In genomic region chr1:181061891-181062777, GRCh38 we compare ENCODE assay signal across 8 cellular contexts. TPM values are rescaled to one million over a fixed set of nuclear protein-coding genes. Genes with fewer than 3 reads are reported as not detected.
DNase-seq lines count a peak whose midpoint lies in the region; ATAC-seq and TF ChIP-seq lines count a peak whose summit lies in the region.

No MANE protein-coding gene starts in this region.

- H3K36me3 Mint-ChIP-seq in activated B cell treated with CpG ODN at 0.5 μM for 24 hours (ENCODE audit: low read depth) (peaks cover 25% of the 10 kb centered on the region), mesothelial cell of epicardium (no peaks in the 10 kb centered on the region)

- intact Hi-C loops in activated B cell treated with CpG ODN at 0.5 μM for 24 hours (cut with micrococcal nuclease), result loop anchor here (1.0 to 2.0 kb wide), 8 partner anchors 22 to 80 kb away; partner anchors contain the start of genes IER5, MR1 and STX6

- peak overlapping the region; percentile 77 for H3K4me2 ChIP-seq in BLaER1

- no peak for TF ChIP-seq CTCF in activated B cell treated with CpG ODN at 0.5 μM for 24 hours (IDR thresholded peaks at IDR 0.05)
- TF ChIP-seq CTCF in mesothelial cell of epicardium (IDR thresholded peaks at IDR 0.05; ENCODE audit: unreplicated experiment), result no peak

- H3K9me3 ChIP-seq in BLaER1 (peaks cover 14% of the 10 kb centered on the region), HAP-1 (0 out of 2 replicates have a peak, but pooled peaks cover 2% of the 10 kb centered on the region)

- DNase-seq in activated B cell treated with CpG ODN at 0.5 μM for 24 hours (peak; percentile 54), mesothelial cell of epicardium (ENCODE audit: low spot score in 2 of 2, unreplicated experiment in 2 of 2) (no peak), iPS-NIHi11 (ENCODE audit: low spot score) (no peak), cerebellum (ENCODE audit: low spot score) (no peak), HAP-1 (ENCODE audit: low spot score in 2 of 2) (no peak)

- TF ChIP-seq POLR2A in GM19193 (IDR thresholded peaks at IDR 0.05; ENCODE audit: extremely low read depth, insufficient read depth, insufficient read length), result peak; percentile 80

- H3K4me3 ChIP-seq in BLaER1, result peak overlapping the region; percentile 35; the same call in 1 of the 2 replicates
- no peak overlapping the region for H3K4me3 ChIP-seq in HAP-1

- H3K4me3 Mint-ChIP-seq in activated B cell treated with CpG ODN at 0.5 μM for 24 hours (peak overlapping the region; percentile 79), mesothelial cell of epicardium (no peak overlapping the region)

- no peaks in the 10 kb centered on the region for H3K27me3 Mint-ChIP-seq in activated B cell treated with CpG ODN at 0.5 μM for 24 hours
- no peaks in the 10 kb centered on the region for H3K27me3 Mint-ChIP-seq in mesothelial cell of epicardium (ENCODE audit: low read depth)

- peak overlapping the region; percentile 55 for H3K9ac ChIP-seq in BLaER1

- no peaks in the 10 kb centered on the region for H3K27me3 ChIP-seq in BLaER1
- no peaks in the 10 kb centered on the region for H3K27me3 ChIP-seq in HAP-1 (ENCODE audit: low read depth)

- H3K27ac Mint-ChIP-seq in activated B cell treated with CpG ODN at 0.5 μM for 24 hours (peak overlapping the region; percentile 92), mesothelial cell of epicardium (peak overlapping the region; percentile 0)

- ATAC-seq in HG03066 (IDR thresholded peaks at IDR 0.05; ENCODE audit: low read depth, unreplicated experiment) (peak; percentile 77), activated B cell treated with CpG ODN at 0.5 μM for 24 hours (ENCODE audit: low read depth) (peak; percentile 88)

- POLR2A ChIA-PET in activated B cell treated with CpG ODN at 0.5 μM for 24 hours (lab: Charles Lee), result interaction anchor here (0.5 to 3.2 kb wide), 23 partner anchors 10 to 1559 kb away, joined by 3 to 68 read pairs (median 9); partner anchors contain the start of genes ACBD6, IER5, MR1 and STX6

- H3K9me3 Mint-ChIP-seq in activated B cell treated with CpG ODN at 0.5 μM for 24 hours (peaks cover 10% of the 10 kb centered on the region), mesothelial cell of epicardium (peaks cover 13% of the 10 kb centered on the region)

- CTCF ChIA-PET in activated B cell treated with CpG ODN at 0.5 μM for 24 hours (lab: Charles Lee), result interaction anchor here (1.0 to 4.1 kb wide), 11 partner anchors 18 to 104 kb away, joined by 3 to 20 read pairs (median 5); no protein-coding TSS in a partner anchor

- H3K4me1 Mint-ChIP-seq in activated B cell treated with CpG ODN at 0.5 μM for 24 hours, result peaks cover 34% of the 10 kb centered on the region
- peaks cover 19% of the 10 kb centered on the region for H3K4me1 Mint-ChIP-seq in mesothelial cell of epicardium

- H3K27ac ChIP-seq in BLaER1, result peak overlapping the region; percentile 62

- in situ Hi-C loops in HAP-1 (cut with MboI; ENCODE audit: low sequenced_read_pairs), result no loop called here

- peaks cover 12% of the 10 kb centered on the region; the same call in 1 of the 2 replicates for H3K36me3 ChIP-seq in BLaER1
- no peaks in the 10 kb centered on the region for H3K36me3 ChIP-seq in HAP-1 (replicated peaks)

- H3K4me1 ChIP-seq in BLaER1 (peaks cover 33% of the 10 kb centered on the region), HAP-1 (peaks cover 29% of the 10 kb centered on the region)

- H4K20me1 ChIP-seq in BLaER1, result no peaks in the 10 kb centered on the region

RNA-seq across cellular contexts. Expression of gene IER5, which starts 26.4 kb away (rescaled TPM):
- total RNA-seq in activated B cell treated with CpG ODN at 0.5 μM for 24 hours (155 and 156 TPM in 2 replicates), mesothelial cell of epicardium (12.9 to 14.1 TPM (median 13.4 TPM) in 3 replicates), cerebellum (13.7 TPM)

RNA-seq across cellular contexts. Expression of gene MR1, which starts 28.4 kb away (rescaled TPM):
- total RNA-seq in activated B cell treated with CpG ODN at 0.5 μM for 24 hours, result 24.3 and 24.8 TPM in 2 replicates
- 4.2 to 5.5 TPM (median 4.7 TPM) in 3 replicates for total RNA-seq in mesothelial cell of epicardium
- total RNA-seq in cerebellum, result 0.91 TPM

RNA-seq across cellular contexts. Expression of gene STX6, which starts 39.5 kb away (rescaled TPM):
- total RNA-seq in activated B cell treated with CpG ODN at 0.5 μM for 24 hours (20.3 and 22.8 TPM in 2 replicates), mesothelial cell of epicardium (23.4 to 24.6 TPM (median 23.8 TPM) in 3 replicates), cerebellum (59.5 TPM)

Comparison
In these comparisons a context has a peak if more than half of its experiments do, and no peak if none do; other contexts are left out.
1. RNA of gene IER5, which starts 26.4 kb away (total RNA-seq): 155 to 156 TPM in activated B cell treated with CpG ODN at 0.5 μM for 24 hours; 12.9 to 14.1 TPM in mesothelial cell of epicardium and 13.7 TPM in cerebellum (single experiment); every median in the first group is over 10 times any median in the second.